Comparison of ENCODE assay signal across 8 cellular contexts in the genomic region with DNA sequence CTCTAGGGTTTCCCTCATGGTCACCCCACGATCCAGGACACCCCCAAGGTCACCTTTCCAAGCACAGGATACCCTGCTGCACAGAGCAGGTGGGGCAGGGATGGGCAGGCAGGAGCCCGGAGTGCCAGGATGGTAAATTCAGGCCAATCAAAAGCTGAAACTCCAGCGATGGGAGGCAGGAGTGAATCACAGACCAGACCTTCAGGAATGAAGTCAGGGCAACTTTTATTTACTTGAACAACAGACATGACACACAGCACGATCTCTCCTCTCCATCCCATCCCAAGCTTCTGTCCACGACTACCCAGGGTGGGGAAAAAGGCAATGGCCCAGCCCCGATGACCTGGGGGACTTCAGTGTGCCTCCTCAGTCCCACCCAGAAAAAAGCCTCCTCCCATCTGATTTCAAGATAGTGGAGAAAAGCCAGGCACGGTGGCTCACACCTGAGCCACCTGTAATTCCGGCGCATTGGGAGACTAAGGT. TPM values are rescaled to one million over a fixed set of nuclear protein-coding genes. Genes with fewer than 3 reads are reported as not detected.
DNase-seq lines count a peak whose midpoint lies in the region; ATAC-seq, FAIRE-seq and TF ChIP-seq lines count a peak whose summit lies in the region.

No MANE protein-coding gene starts in this region.

- no peak for ATAC-seq in activated CD4-positive, alpha-beta T cell treated with anti-CD3 and anti-CD28 coated beads for 36 hours
- no peak for ATAC-seq in GM19455 (IDR thresholded peaks at IDR 0.05; ENCODE audit: unreplicated experiment)

- DNase-seq in activated CD4-positive, alpha-beta T cell treated with anti-CD3 and anti-CD28 coated beads for 36 hours: no peak
- DNase-seq in activated CD4-positive, alpha-beta T cell treated with anti-CD3 and anti-CD28 coated beads for 4 hours: no peak
- DNase-seq in activated T-helper 1 cell treated with anti-CD3 and anti-CD28 coated beads, Interleukin-12 subunit alpha, Interleukin-12 subunit beta, Interleukin-2, Interleukin-4 antibody, amounts not matched to agents 30 ng/mL and 10 ng/mL and 1 ng/mL, durations not matched to agents 14 hours and 24 hours and 36 hours (ENCODE audit: low spot score): no peak
- DNase-seq in iris pigment epithelial cell (ENCODE audit: low read depth): peak; percentile 76
- DNase-seq in suprapubic skin (ENCODE audit: low spot score in 2 of 2): no peak
- no peak for DNase-seq in GM12891 (ENCODE audit: insufficient read length, low spot score)
- no peak for DNase-seq in NOMO-1 treated with DMSO at 0.1 percent for 48 hours (lab: John Stamatoyannopoulos, UW; ENCODE audit: unreplicated experiment)

- peaks cover 66% of the 10 kb centered on the region for H3K4me1 ChIP-seq in suprapubic skin

- no peak for FAIRE-seq in GM12891 (lab: Jason Lieb, UNC)

- peak overlapping the region; percentile 100 for H3K27ac ChIP-seq in suprapubic skin

- WGBS in suprapubic skin: 40% methylated on average over 9 of the region's 9 CpGs

- TF ChIP-seq POLR2A in suprapubic skin (IDR thresholded peaks at IDR 0.05) (no peak), GM12891 (IDR thresholded peaks at IDR 0.05; ENCODE audit: low read depth, low read length) (no peak)

- H3K4me3 Mint-ChIP-seq in activated CD4-positive, alpha-beta T cell treated with anti-CD3 and anti-CD28 coated beads for 36 hours: peak overlapping the region; percentile 51
- H3K4me3 Mint-ChIP-seq in activated T-helper 1 cell treated with anti-CD3 and anti-CD28 coated beads, Interleukin-12 subunit alpha, Interleukin-12 subunit beta, Interleukin-2, Interleukin-4 antibody, amounts not matched to agents 30 ng/mL and 10 ng/mL and 1 ng/mL, durations not matched to agents 14 hours and 24 hours and 36 hours: peak overlapping the region; percentile 76

- H3K36me3 Mint-ChIP-seq in activated CD4-positive, alpha-beta T cell treated with anti-CD3 and anti-CD28 coated beads for 36 hours (ENCODE audit: low read depth): peaks cover 36% of the 10 kb centered on the region
- peaks cover 22% of the 10 kb centered on the region for H3K36me3 Mint-ChIP-seq in activated T-helper 1 cell treated with anti-CD3 and anti-CD28 coated beads, Interleukin-12 subunit alpha, Interleukin-12 subunit beta, Interleukin-2, Interleukin-4 antibody, amounts not matched to agents 30 ng/mL and 10 ng/mL and 1 ng/mL, durations not matched to agents 14 hours and 24 hours and 36 hours (ENCODE audit: low read depth)

- H3K36me3 ChIP-seq in suprapubic skin: peaks cover 43% of the 10 kb centered on the region

- H3K27me3 Mint-ChIP-seq in activated CD4-positive, alpha-beta T cell treated with anti-CD3 and anti-CD28 coated beads for 36 hours: no peaks in the 10 kb centered on the region
- no peaks in the 10 kb centered on the region for H3K27me3 Mint-ChIP-seq in activated T-helper 1 cell treated with anti-CD3 and anti-CD28 coated beads, Interleukin-12 subunit alpha, Interleukin-12 subunit beta, Interleukin-2, Interleukin-4 antibody, amounts not matched to agents 30 ng/mL and 10 ng/mL and 1 ng/mL, durations not matched to agents 14 hours and 24 hours and 36 hours (ENCODE audit: insufficient read depth)

- no peak for TF ChIP-seq CTCF in suprapubic skin (IDR thresholded peaks at IDR 0.05)

- H3K27me3 ChIP-seq in suprapubic skin: no peaks in the 10 kb centered on the region

- TF ChIP-seq EP300 in suprapubic skin (IDR thresholded peaks at IDR 0.05): no peak

- POLR2A ChIA-PET in activated CD4-positive, alpha-beta T cell treated with anti-CD3 and anti-CD28 coated beads for 36 hours (lab: Charles Lee): no interaction called here

- intact Hi-C loops in activated CD4-positive, alpha-beta T cell treated with anti-CD3 and anti-CD28 coated beads for 36 hours (cut with DNase I, micrococcal nuclease): no loop called here
- intact Hi-C loops in activated T-helper 1 cell treated with anti-CD3 and anti-CD28 coated beads, Interleukin-12 subunit alpha, Interleukin-12 subunit beta, Interleukin-2, Interleukin-4 antibody, amounts not matched to agents 30 ng/mL and 10 ng/mL and 1 ng/mL, durations not matched to agents 14 hours and 24 hours and 36 hours (cut with micrococcal nuclease): no loop called here

- CTCF ChIA-PET in activated CD4-positive, alpha-beta T cell treated with anti-CD3 and anti-CD28 coated beads for 36 hours (lab: Charles Lee): interaction anchor here (0.6 to 1.6 kb wide), 6 partner anchors 10 to 107 kb away, joined by 3 to 6 read pairs (median 3); a partner anchor contains a TSS

- no peaks in the 10 kb centered on the region for H3K9me3 Mint-ChIP-seq in activated CD4-positive, alpha-beta T cell treated with anti-CD3 and anti-CD28 coated beads for 36 hours (ENCODE audit: low read depth)
- H3K9me3 Mint-ChIP-seq in activated T-helper 1 cell treated with anti-CD3 and anti-CD28 coated beads, Interleukin-12 subunit alpha, Interleukin-12 subunit beta, Interleukin-2, Interleukin-4 antibody, amounts not matched to agents 30 ng/mL and 10 ng/mL and 1 ng/mL, durations not matched to agents 14 hours and 24 hours and 36 hours: no peaks in the 10 kb centered on the region

- peak overlapping the region; percentile 24 for H3K4me3 ChIP-seq in suprapubic skin

- peaks cover 41% of the 10 kb centered on the region for H3K4me1 Mint-ChIP-seq in activated CD4-positive, alpha-beta T cell treated with anti-CD3 and anti-CD28 coated beads for 36 hours
- H3K4me1 Mint-ChIP-seq in activated T-helper 1 cell treated with anti-CD3 and anti-CD28 coated beads, Interleukin-12 subunit alpha, Interleukin-12 subunit beta, Interleukin-2, Interleukin-4 antibody, amounts not matched to agents 30 ng/mL and 10 ng/mL and 1 ng/mL, durations not matched to agents 14 hours and 24 hours and 36 hours (ENCODE audit: low read depth): peaks cover 37% of the 10 kb centered on the region

- H3K9me3 ChIP-seq in suprapubic skin: no peaks in the 10 kb centered on the region

- H3K27ac Mint-ChIP-seq in activated CD4-positive, alpha-beta T cell treated with anti-CD3 and anti-CD28 coated beads for 36 hours: peak overlapping the region; percentile 91
- H3K27ac Mint-ChIP-seq in activated T-helper 1 cell treated with anti-CD3 and anti-CD28 coated beads, Interleukin-12 subunit alpha, Interleukin-12 subunit beta, Interleukin-2, Interleukin-4 antibody, amounts not matched to agents 30 ng/mL and 10 ng/mL and 1 ng/mL, durations not matched to agents 14 hours and 24 hours and 36 hours: peak overlapping the region; percentile 84

TF ChIP-seq in GM12891, 5 proteins besides CTCF, POLR2A, EP300 and RAD21:
- TF ChIP-seq SPI1 (IDR thresholded peaks at IDR 0.05; ENCODE audit: low read depth, low read length) (no peak), POLR2AphosphoS5 (IDR thresholded peaks at IDR 0.05; ENCODE audit: low read depth, low read length) (no peak), PAX5 (IDR thresholded peaks at IDR 0.05; ENCODE audit: insufficient read depth, low read length, severe bottlenecking) (no peak), TAF1 (IDR thresholded peaks at IDR 0.05; ENCODE audit: low read depth, low read length) (no peak)
TF ChIP-seq in GM12891: peak in this region for 0.

RNA-seq across cellular contexts. Expression of a gene that starts 39.1 kb away (rescaled TPM):
- 1 to 10 TPM; 5.6 to 5.8 TPM for total RNA-seq in activated CD4-positive, alpha-beta T cell treated with anti-CD3 and anti-CD28 coated beads for 36 hours
- total RNA-seq in activated T-helper 1 cell treated with anti-CD3 and anti-CD28 coated beads, Interleukin-12 subunit alpha, Interleukin-12 subunit beta, Interleukin-2, Interleukin-4 antibody, amounts not matched to agents 30 ng/mL and 10 ng/mL and 1 ng/mL, durations not matched to agents 14 hours and 24 hours and 36 hours: 7.6 and 7.9 TPM in 2 replicates
- 10 to 100 TPM; 11.4 to 19.5 (median 16.3) TPM for total RNA-seq in suprapubic skin
- polyA plus RNA-seq in GM12891 (2012; ENCODE audit: low read depth, missing spikeins): 4.1 TPM

RNA-seq across cellular contexts. Expression of a gene that starts 42.6 kb away (rescaled TPM):
- 1 to 10 TPM; 1.2 to 1.6 TPM for total RNA-seq in activated CD4-positive, alpha-beta T cell treated with anti-CD3 and anti-CD28 coated beads for 36 hours
- 1.5 and 3.1 TPM in 2 replicates for total RNA-seq in activated T-helper 1 cell treated with anti-CD3 and anti-CD28 coated beads, Interleukin-12 subunit alpha, Interleukin-12 subunit beta, Interleukin-2, Interleukin-4 antibody, amounts not matched to agents 30 ng/mL and 10 ng/mL and 1 ng/mL, durations not matched to agents 14 hours and 24 hours and 36 hours
- total RNA-seq in suprapubic skin: not detected
- polyA plus RNA-seq in GM12891 (2012; ENCODE audit: low read depth, missing spikeins): 2.0 TPM
